ENCODE assay signal across 28 cellular contexts in genomic region chr4:176579233-176579632, GRCh38.
DNase-seq lines count a peak whose midpoint lies in the region; ATAC-seq and TF ChIP-seq lines count a peak whose summit lies in the region.
"Had no signal": no experiment of that assay in that cellular context is flagged by ENCODE, and none has a peak within 500 bp of the region (broad histone marks: within the 10 kb centered on the region; RNA-seq: fewer than 3 reads in every experiment).

No MANE protein-coding gene starts in this region.

- no peak overlapping the region for H2BK120ac ChIP-seq in neuronal stem cell (ENCODE audit: low read depth, low read length)

- peaks cover 5% of the 10 kb centered on the region for H3K4me1 ChIP-seq in endocrine pancreas (ENCODE audit: control insufficient read depth, insufficient read depth, low read length)
- no peaks in the 10 kb centered on the region for H3K4me1 ChIP-seq in smooth muscle cell (ENCODE audit: low read depth)
- H3K4me1 ChIP-seq in neuronal stem cell (ENCODE audit: control insufficient read depth in 2 of 2, insufficient read depth in 1 of 2, low read depth in 1 of 2, low read length in 2 of 2): no peaks in the 10 kb centered on the region
- H3K4me1 ChIP-seq: adrenal gland, body of pancreas, left ventricle myocardium inferior, Peyer's patch had no signal

- ATAC-seq in HG02588 (IDR thresholded peaks at IDR 0.05; ENCODE audit: unreplicated experiment): no peak
- ATAC-seq: body of pancreas, WTC11 had no signal

- H2AFZ ChIP-seq in smooth muscle cell (ENCODE audit: low read depth) (peak overlapping the region; percentile 57), neuronal stem cell (ENCODE audit: low read length) (no peak overlapping the region)

- peak overlapping the region; percentile 8 for H3K4me2 ChIP-seq in smooth muscle cell
- H3K4me2 ChIP-seq in neuronal stem cell (ENCODE audit: insufficient read depth, low read length, poor library complexity, severe bottlenecking): no peak overlapping the region

- no peak overlapping the region for H2AK5ac ChIP-seq in neuronal stem cell (ENCODE audit: low read depth, low read length)

- H2BK15ac ChIP-seq in neuronal stem cell (ENCODE audit: low read length): no peak overlapping the region

- no peak overlapping the region for H2BK5ac ChIP-seq in neuronal stem cell (ENCODE audit: low read length)

- H4K91ac ChIP-seq in neuronal stem cell (ENCODE audit: low read depth, low read length, poor library complexity): no peak overlapping the region

- no peak overlapping the region for H3K18ac ChIP-seq in neuronal stem cell (ENCODE audit: low read length)

- no peak overlapping the region for H4K8ac ChIP-seq in neuronal stem cell (ENCODE audit: low read depth, low read length)

- H4K20me1 ChIP-seq in smooth muscle cell (ENCODE audit: low read depth): no peaks in the 10 kb centered on the region

- no peak overlapping the region for H3K4ac ChIP-seq in neuronal stem cell (ENCODE audit: low read length)

- H3K27me3 ChIP-seq in endocrine pancreas (ENCODE audit: control insufficient read depth, insufficient read depth, low read length) (no peaks in the 10 kb centered on the region), smooth muscle cell (ENCODE audit: low read depth) (no peaks in the 10 kb centered on the region), neuronal stem cell (ENCODE audit: control insufficient read depth in 3 of 3, insufficient read depth in 3 of 3, low read depth in 1 of 3, low read length in 3 of 3) (no peaks in the 10 kb centered on the region)
- H3K27me3 ChIP-seq: adrenal gland, body of pancreas, dorsolateral prefrontal cortex, Peyer's patch had no signal

- no peaks in the 10 kb centered on the region for H3K27me3 Mint-ChIP-seq in T-helper 2 cell treated with Interferon-gamma antibody and Interleukin-4, amounts not matched to agents 5 μg/mL and 100 μg/mL, for 36 hours (ENCODE audit: low read depth)
- H3K27me3 Mint-ChIP-seq: CD4-positive, alpha-beta T cell; naive B cell; stimulated activated naive CD8-positive, alpha-beta T cell treated with anti-CD3 and anti-CD28 coated beads, Interleukin-15, Interleukin-2, amounts not matched to agents 100 ng/mL and 50 ng/mL, for 24 hours had no signal

- no peak overlapping the region for H3K27ac Mint-ChIP-seq in T-helper 2 cell treated with Interferon-gamma antibody and Interleukin-4, amounts not matched to agents 5 μg/mL and 100 μg/mL, for 36 hours
- H3K27ac Mint-ChIP-seq: CD4-positive, alpha-beta T cell; H9; mesothelial cell of epicardium; naive B cell; stimulated activated naive CD8-positive, alpha-beta T cell treated with anti-CD3 and anti-CD28 coated beads, Interleukin-15, Interleukin-2, amounts not matched to agents 100 ng/mL and 50 ng/mL, for 24 hours; WTC11 had no signal

- H3K23ac ChIP-seq in neuronal stem cell (ENCODE audit: low read depth, low read length, poor library complexity): no peak overlapping the region

- H3K4me3 ChIP-seq in endocrine pancreas (ENCODE audit: control insufficient read depth, insufficient read depth, low read length) (peak overlapping the region; percentile 24), smooth muscle cell (no peak overlapping the region), neuronal stem cell (ENCODE audit: low read length in 2 of 2) (no peak overlapping the region)
- H3K4me3 ChIP-seq: adrenal gland, body of pancreas, dorsolateral prefrontal cortex, left ventricle myocardium inferior, Peyer's patch had no signal

- H3K9ac ChIP-seq in endocrine pancreas (ENCODE audit: control insufficient read depth, insufficient read depth, low read length): no peak overlapping the region
- no peak overlapping the region for H3K9ac ChIP-seq in smooth muscle cell (ENCODE audit: low read depth)
- no peak overlapping the region for H3K9ac ChIP-seq in neuronal stem cell (ENCODE audit: low read depth, low read length, poor library complexity)

- no peaks in the 10 kb centered on the region for H3K36me3 Mint-ChIP-seq in T-helper 2 cell treated with Interferon-gamma antibody and Interleukin-4, amounts not matched to agents 5 μg/mL and 100 μg/mL, for 36 hours (ENCODE audit: low read depth)
- H3K36me3 Mint-ChIP-seq: mesothelial cell of epicardium, naive B cell, WTC11 had no signal

- H3K79me1 ChIP-seq in neuronal stem cell (ENCODE audit: low read depth, low read length): peaks cover 1% of the 10 kb centered on the region

- TF ChIP-seq CTCF in smooth muscle cell (IDR thresholded peaks at IDR 0.05; ENCODE audit: borderline replicate concordance, insufficient read depth, poor library complexity, severe bottlenecking): no peak

- WGBS in smooth muscle cell (ENCODE audit: low lambda C conversion rate): 39% methylated on average over 6 of the region's 6 CpGs
- no CpG with 5 or more reads among the region's 6 CpGs for WGBS in neuronal stem cell (ENCODE audit: extremely low coverage in 2 of 2, insufficient read length in 2 of 2, insufficient replicate concordance in 1 of 2), 2 donors

- H3K14ac ChIP-seq in neuronal stem cell (ENCODE audit: low read length): no peak overlapping the region

- H3K79me2 ChIP-seq in smooth muscle cell (ENCODE audit: low read depth): no peaks in the 10 kb centered on the region

- no peaks in the 10 kb centered on the region for H3K9me3 ChIP-seq in endocrine pancreas (ENCODE audit: control insufficient read depth, low read length)
- no peaks in the 10 kb centered on the region for H3K9me3 ChIP-seq in smooth muscle cell (replicated peaks; ENCODE audit: low read depth)
- H3K9me3 ChIP-seq in neuronal stem cell (replicated peaks in 1 of 2; ENCODE audit: control insufficient read depth in 2 of 2, insufficient read depth in 1 of 2, low read depth in 1 of 2, low read length in 2 of 2): no peaks in the 10 kb centered on the region
- H3K9me3 ChIP-seq: adrenal gland, body of pancreas, left ventricle myocardium inferior, Peyer's patch had no signal

- no peak overlapping the region for H2BK12ac ChIP-seq in neuronal stem cell (ENCODE audit: low read length)

- H3F3A ChIP-seq in smooth muscle cell (ENCODE audit: low read depth): peaks cover 4% of the 10 kb centered on the region

- H3K27ac ChIP-seq in smooth muscle cell (ENCODE audit: low read depth) (no peak overlapping the region), neuronal stem cell (replicated peaks; ENCODE audit: low read length) (no peak overlapping the region)
- H3K27ac ChIP-seq: adrenal gland, body of pancreas, dorsolateral prefrontal cortex, left ventricle myocardium inferior, Peyer's patch had no signal

- no peaks in the 10 kb centered on the region for H3K9me3 Mint-ChIP-seq in T-helper 2 cell treated with Interferon-gamma antibody and Interleukin-4, amounts not matched to agents 5 μg/mL and 100 μg/mL, for 36 hours
- H3K9me3 Mint-ChIP-seq: H9; stimulated activated naive CD8-positive, alpha-beta T cell treated with anti-CD3 and anti-CD28 coated beads, Interleukin-15, Interleukin-2, amounts not matched to agents 100 ng/mL and 50 ng/mL, for 24 hours; WTC11 had no signal

- no peak overlapping the region for H3K4me3 Mint-ChIP-seq in T-helper 2 cell treated with Interferon-gamma antibody and Interleukin-4, amounts not matched to agents 5 μg/mL and 100 μg/mL, for 36 hours
- H3K4me3 Mint-ChIP-seq: CD4-positive, alpha-beta T cell; H9; mesothelial cell of epicardium; naive B cell; stimulated activated naive CD8-positive, alpha-beta T cell treated with anti-CD3 and anti-CD28 coated beads, Interleukin-15, Interleukin-2, amounts not matched to agents 100 ng/mL and 50 ng/mL, for 24 hours; WTC11 had no signal

- DNase-seq in NCI-H2081 (lab: John Stamatoyannopoulos, UW) (peak; percentile 52 to 74), NCI-H2081 treated with DMSO at 0.1 percent for 48 hours (lab: John Stamatoyannopoulos, UW) (no peak), NCI-H510A (lab: John Stamatoyannopoulos, UW) (peak; percentile 53), smooth muscle cell (lab: John Stamatoyannopoulos, UW; ENCODE audit: unreplicated experiment) (no peak), neuronal stem cell (ENCODE audit: low spot score) (no peak)
- no peak for DNase-seq in T-helper 2 cell treated with Interferon-gamma antibody and Interleukin-4, amounts not matched to agents 5 μg/mL and 100 μg/mL, for 36 hours (ENCODE audit: low spot score)
- DNase-seq: activated CD4-positive, alpha-beta T cell treated with anti-CD3 and anti-CD28 coated beads, Interleukin-2, amount 50 U/mL, for 48 hours; activated naive CD4-positive, alpha-beta T cell treated with Interleukin-2 at 50 U/mL for 16 hours; adrenal gland; body of pancreas; CD4-positive, alpha-beta T cell; cerebellar nuclear complex; dorsolateral prefrontal cortex; H9; KG1; left ventricle myocardium inferior; naive B cell; NCI-H1694; NCI-H226; occipital lobe; Peyer's patch; SIG-M5; SW 1271 had no signal

- H3K4me1 Mint-ChIP-seq in T-helper 2 cell treated with Interferon-gamma antibody and Interleukin-4, amounts not matched to agents 5 μg/mL and 100 μg/mL, for 36 hours (ENCODE audit: low read depth): no peaks in the 10 kb centered on the region
- H3K4me1 Mint-ChIP-seq: H9, naive B cell, WTC11 had no signal

- H3K36me3 ChIP-seq in endocrine pancreas (ENCODE audit: control insufficient read depth, insufficient read depth, low read length) (no peaks in the 10 kb centered on the region), smooth muscle cell (ENCODE audit: low read depth) (no peaks in the 10 kb centered on the region), neuronal stem cell (replicated peaks in 1 of 2; ENCODE audit: control insufficient read depth in 2 of 2, insufficient read depth in 2 of 2, low read length in 2 of 2) (no peaks in the 10 kb centered on the region)
- H3K36me3 ChIP-seq: adrenal gland, left ventricle myocardium inferior, Peyer's patch had no signal

Comparison
In these comparisons a context has a peak if more than half of its experiments do, and no peak if none do; other contexts are left out.
1. DNase-seq: peak in NCI-H2081 (2 of 2) and NCI-H510A (single experiment); none in NCI-H2081 treated with DMSO at 0.1 percent for 48 hours (single experiment), smooth muscle cell (single experiment), neuronal stem cell (single experiment) and T-helper 2 cell treated with Interferon-gamma antibody and Interleukin-4, amounts not matched to agents 5 μg/mL and 100 μg/mL, for 36 hours (single experiment).